2 cellular contexts compared by ENCODE assay signal in the genomic region with DNA sequence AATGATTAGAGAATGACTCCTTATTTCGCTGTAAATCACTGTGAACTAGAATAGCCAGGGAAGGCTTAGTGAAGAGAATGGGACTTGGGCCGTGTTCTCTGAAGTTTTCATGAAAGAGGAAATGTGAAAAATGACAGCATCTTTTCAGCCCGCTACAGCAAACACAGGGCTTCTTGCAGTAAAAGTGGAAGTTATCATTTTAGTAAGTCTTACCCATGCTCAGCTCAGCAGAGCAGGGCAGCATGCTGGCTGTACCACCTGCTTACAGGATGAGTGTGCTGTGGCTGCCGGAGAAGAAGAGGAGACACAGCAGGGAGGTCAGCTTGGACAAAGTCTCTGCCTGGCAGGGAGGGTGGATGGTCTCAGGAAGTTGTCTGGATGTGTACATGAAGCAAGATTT.
TF ChIP-seq lines count a peak whose summit lies in the region.

No MANE protein-coding gene starts in this region.

TF ChIP-seq in GM12891, 5 proteins besides CTCF, POLR2A, EP300 and RAD21:
- peak; percentile 54 for TF ChIP-seq SPI1 (IDR thresholded peaks at IDR 0.05; ENCODE audit: low read depth, low read length)
- TF ChIP-seq POLR2AphosphoS5 (IDR thresholded peaks at IDR 0.05; ENCODE audit: low read depth, low read length), result no peak
- TF ChIP-seq PAX5 (IDR thresholded peaks at IDR 0.05; ENCODE audit: insufficient read depth, low read length, severe bottlenecking), result no peak
- no peak for TF ChIP-seq TAF1 (IDR thresholded peaks at IDR 0.05; ENCODE audit: low read depth, low read length)
- TF ChIP-seq POU2F2 (IDR thresholded peaks at IDR 0.05; ENCODE audit: low read depth, low read length), result no peak

TF ChIP-seq in GM12878, 131 proteins besides CTCF, POLR2A, EP300 and RAD21:
- TF ChIP-seq ZNF24 (IDR thresholded peaks at IDR 0.05) (peak; percentile 26; the same call in 1 of the 2 replicates), BHLHE40 (IDR thresholded peaks at IDR 0.05; ENCODE audit: borderline replicate concordance in 1 of 2, low read depth in 2 of 2, low read length in 1 of 2) (peak in 1 of 2 experiments; percentile 34; a peak in 1 of 4 replicates), ATF7 (IDR thresholded peaks at IDR 0.05; ENCODE audit: low read depth) (peak; percentile 87), TCF12 (IDR thresholded peaks at IDR 0.05; ENCODE audit: low read depth, low read length) (peak; percentile 78; the same call in 1 of the 2 replicates), HDGF (IDR thresholded peaks at IDR 0.05) (no peak), PAX5 (IDR thresholded peaks at IDR 0.05; ENCODE audit: borderline replicate concordance, low read depth, low read length) (peak; percentile 57; the same call in 1 of the 2 replicates), DPF2 (IDR thresholded peaks at IDR 0.05) (peak; percentile 94), IRF4 (IDR thresholded peaks at IDR 0.05; ENCODE audit: low read depth, low read length) (peak; percentile 60; the same call in 1 of the 2 replicates), ETV6 (conservative IDR thresholded peaks at IDR 0.05 in 1 of 2, IDR thresholded peaks at IDR 0.05 in 1 of 2; ENCODE audit: borderline replicate concordance in 1 of 2, low read depth in 1 of 2) (no peak), SPI1 (IDR thresholded peaks at IDR 0.05; ENCODE audit: borderline replicate concordance, insufficient read depth, low read depth, low read length) (peak; percentile 86), RUNX3 (IDR thresholded peaks at IDR 0.05; ENCODE audit: low read length) (no peak), MTA2 (IDR thresholded peaks at IDR 0.05; ENCODE audit: low read depth) (peak; percentile 34; the same call in 1 of the 2 replicates), BCL11A (IDR thresholded peaks at IDR 0.05; ENCODE audit: low read depth, low read length) (peak; percentile 71; the same call in 1 of the 2 replicates), IKZF1 (conservative IDR thresholded peaks at IDR 0.05) (0 out of 2 replicates have a peak, but pooled peaks have one; percentile 54), BMI1 (IDR thresholded peaks at IDR 0.05; ENCODE audit: borderline replicate concordance) (0 out of 2 replicates have a peak, but pooled peaks have one; percentile 16), TBL1XR1 (IDR thresholded peaks at IDR 0.05; ENCODE audit: low read depth, low read length) (no peak), IKZF2 (IDR thresholded peaks at IDR 0.05) (peak; percentile 40 to 68; a peak in 2 of 4 replicates)
- TF ChIP-seq, protein P1, sequence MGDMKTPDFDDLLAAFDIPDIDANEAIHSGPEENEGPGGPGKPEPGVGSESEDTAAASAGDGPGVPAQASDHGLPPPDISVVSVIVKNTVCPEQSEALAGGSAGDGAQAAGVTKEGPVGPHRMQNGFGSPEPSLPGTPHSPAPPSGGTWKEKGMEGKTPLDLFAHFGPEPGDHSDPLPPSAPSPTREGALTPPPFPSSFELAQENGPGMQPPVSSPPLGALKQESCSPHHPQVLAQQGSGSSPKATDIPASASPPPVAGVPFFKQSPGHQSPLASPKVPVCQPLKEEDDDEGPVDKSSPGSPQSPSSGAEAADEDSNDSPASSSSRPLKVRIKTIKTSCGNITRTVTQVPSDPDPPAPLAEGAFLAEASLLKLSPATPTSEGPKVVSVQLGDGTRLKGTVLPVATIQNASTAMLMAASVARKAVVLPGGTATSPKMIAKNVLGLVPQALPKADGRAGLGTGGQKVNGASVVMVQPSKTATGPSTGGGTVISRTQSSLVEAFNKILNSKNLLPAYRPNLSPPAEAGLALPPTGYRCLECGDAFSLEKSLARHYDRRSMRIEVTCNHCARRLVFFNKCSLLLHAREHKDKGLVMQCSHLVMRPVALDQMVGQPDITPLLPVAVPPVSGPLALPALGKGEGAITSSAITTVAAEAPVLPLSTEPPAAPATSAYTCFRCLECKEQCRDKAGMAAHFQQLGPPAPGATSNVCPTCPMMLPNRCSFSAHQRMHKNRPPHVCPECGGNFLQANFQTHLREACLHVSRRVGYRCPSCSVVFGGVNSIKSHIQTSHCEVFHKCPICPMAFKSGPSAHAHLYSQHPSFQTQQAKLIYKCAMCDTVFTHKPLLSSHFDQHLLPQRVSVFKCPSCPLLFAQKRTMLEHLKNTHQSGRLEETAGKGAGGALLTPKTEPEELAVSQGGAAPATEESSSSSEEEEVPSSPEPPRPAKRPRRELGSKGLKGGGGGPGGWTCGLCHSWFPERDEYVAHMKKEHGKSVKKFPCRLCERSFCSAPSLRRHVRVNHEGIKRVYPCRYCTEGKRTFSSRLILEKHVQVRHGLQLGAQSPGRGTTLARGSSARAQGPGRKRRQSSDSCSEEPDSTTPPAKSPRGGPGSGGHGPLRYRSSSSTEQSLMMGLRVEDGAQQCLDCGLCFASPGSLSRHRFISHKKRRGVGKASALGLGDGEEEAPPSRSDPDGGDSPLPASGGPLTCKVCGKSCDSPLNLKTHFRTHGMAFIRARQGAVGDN (IDR thresholded peaks at IDR 0.05), result peak; percentile 59; the same call in 1 of the 2 replicates
- TF ChIP-seq, protein P2, sequence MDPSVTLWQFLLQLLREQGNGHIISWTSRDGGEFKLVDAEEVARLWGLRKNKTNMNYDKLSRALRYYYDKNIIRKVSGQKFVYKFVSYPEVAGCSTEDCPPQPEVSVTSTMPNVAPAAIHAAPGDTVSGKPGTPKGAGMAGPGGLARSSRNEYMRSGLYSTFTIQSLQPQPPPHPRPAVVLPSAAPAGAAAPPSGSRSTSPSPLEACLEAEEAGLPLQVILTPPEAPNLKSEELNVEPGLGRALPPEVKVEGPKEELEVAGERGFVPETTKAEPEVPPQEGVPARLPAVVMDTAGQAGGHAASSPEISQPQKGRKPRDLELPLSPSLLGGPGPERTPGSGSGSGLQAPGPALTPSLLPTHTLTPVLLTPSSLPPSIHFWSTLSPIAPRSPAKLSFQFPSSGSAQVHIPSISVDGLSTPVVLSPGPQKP (IDR thresholded peaks at IDR 0.05; ENCODE audit: low read depth, low read length), result no peak
TF ChIP-seq in GM12878: peak in this region for 14.
